8 cellular contexts compared by ENCODE assay signal in genomic region chr19:14149011-14149410, GRCh38. TPM values are rescaled to one million over a fixed set of nuclear protein-coding genes. Genes with fewer than 3 reads are reported as not detected.
A peak's percentile ranks its signal among the peaks of the same experiment; 100 is the strongest.
DNase-seq lines count a peak whose midpoint lies in the region; ATAC-seq, FAIRE-seq and TF ChIP-seq lines count a peak whose summit lies in the region.
"Had no signal": no experiment of that assay in that cellular context is flagged by ENCODE, and none has a peak within 500 bp of the region (broad histone marks: within the 10 kb centered on the region; RNA-seq: fewer than 3 reads in every experiment).

No MANE protein-coding gene starts in this region.

- intact Hi-C loops in HCT116 (cut with micrococcal nuclease) = no loop called here

- POLR2A ChIA-PET in HCT116 (lab: Charles Lee) = no interaction called here

- H3K4me3 Mint-ChIP-seq in stimulated activated naive CD8-positive, alpha-beta T cell treated with anti-CD3 and anti-CD28 coated beads, Interleukin-15, amount 100 ng/mL, for 72 hours = peak overlapping the region; percentile 91 to 93

- peak overlapping the region; percentile 92 to 93 for H3K27ac Mint-ChIP-seq in activated naive CD4-positive, alpha-beta T cell treated with anti-CD3 and anti-CD28 coated beads, Interleukin-2, amount 50 U/mL, for 72 hours
- peak overlapping the region; percentile 99 for H3K27ac Mint-ChIP-seq in stimulated activated naive CD8-positive, alpha-beta T cell treated with anti-CD3 and anti-CD28 coated beads, Interleukin-15, amount 100 ng/mL, for 72 hours

- DNase-seq in HCT116 (ENCODE audit: low read depth, low spot score) (no peak), keratinocyte (ENCODE audit: low read depth, low spot score) (no peak), NCI-H2171 (lab: John Stamatoyannopoulos, UW) (no peak)
- DNase-seq in activated naive CD4-positive, alpha-beta T cell treated with anti-CD3 and anti-CD28 coated beads, Interleukin-2, amount 50 U/mL, for 72 hours (ENCODE audit: low spot score in 2 of 2) = no peak
- no peak for DNase-seq in stimulated activated naive CD8-positive, alpha-beta T cell treated with anti-CD3 and anti-CD28 coated beads, Interleukin-15, amount 100 ng/mL, for 72 hours

- no peaks in the 10 kb centered on the region for H3K9me3 Mint-ChIP-seq in activated naive CD4-positive, alpha-beta T cell treated with anti-CD3 and anti-CD28 coated beads, Interleukin-2, amount 50 U/mL, for 72 hours
- H3K9me3 Mint-ChIP-seq in stimulated activated naive CD8-positive, alpha-beta T cell treated with anti-CD3 and anti-CD28 coated beads, Interleukin-15, amount 100 ng/mL, for 72 hours = no peaks in the 10 kb centered on the region

- TF ChIP-seq CTCF in HCT116 (IDR thresholded peaks at IDR 0.05 in 2 of 3, conservative IDR thresholded peaks at IDR 0.05 in 1 of 3; ENCODE audit: borderline replicate concordance in 1 of 3, insufficient read depth in 1 of 3, low read depth in 2 of 3, low read length in 2 of 3) = no peak
- TF ChIP-seq CTCF in keratinocyte (optimal IDR thresholded peaks at IDR 0.05 in 1 of 3, IDR thresholded peaks at IDR 0.05 in 1 of 3, conservative IDR thresholded peaks at IDR 0.05 in 1 of 3; ENCODE audit: extremely low read depth in 1 of 3, insufficient read depth in 2 of 3, low read length in 3 of 3) = no peak

- RAD21 ChIA-PET in HCT116 (lab: Charles Lee; ENCODE audit: low non-redundant PET in 1 of 2, low total read pairs in 2 of 2, uncharacterized antibody in 2 of 2, unreplicated experiment in 2 of 2) = no interaction called here

- H3K27me3 ChIP-seq in HCT116 (ENCODE audit: insufficient read depth, low read length) = no peaks in the 10 kb centered on the region
- no peaks in the 10 kb centered on the region for H3K27me3 ChIP-seq in keratinocyte (ENCODE audit: control insufficient read depth, extremely low read depth, insufficient read depth, low read length)

- no peak for TF ChIP-seq RAD21 in HCT116 (IDR thresholded peaks at IDR 0.05; ENCODE audit: low read depth)

- ATAC-seq in HCT116 (no peak), GM18511 (IDR thresholded peaks at IDR 0.05; ENCODE audit: unreplicated experiment) (no peak), GM19023 (IDR thresholded peaks at IDR 0.05; ENCODE audit: unreplicated experiment) (no peak)
- no peak for ATAC-seq in activated naive CD4-positive, alpha-beta T cell treated with anti-CD3 and anti-CD28 coated beads, Interleukin-2, amount 50 U/mL, for 72 hours
- no peak for ATAC-seq in stimulated activated naive CD8-positive, alpha-beta T cell treated with anti-CD3 and anti-CD28 coated beads, Interleukin-15, amount 100 ng/mL, for 72 hours

- no peaks in the 10 kb centered on the region for H3K9me2 ChIP-seq in HCT116 (ENCODE audit: insufficient read depth)

- H3K27me3 Mint-ChIP-seq in stimulated activated naive CD8-positive, alpha-beta T cell treated with anti-CD3 and anti-CD28 coated beads, Interleukin-15, amount 100 ng/mL, for 72 hours = no peaks in the 10 kb centered on the region

- H3K4me1 ChIP-seq in HCT116 (ENCODE audit: control insufficient read depth in 1 of 2, insufficient read depth in 2 of 2, low read length in 2 of 2) = peaks cover 5 to 15% of the 10 kb centered on the region in 2 experiments; a peak in 3 of 4 replicates
- peaks cover 3% of the 10 kb centered on the region for H3K4me1 ChIP-seq in keratinocyte (ENCODE audit: control insufficient read depth, extremely low read depth, insufficient read depth, low read length)

- H3K4me3 ChIP-seq in HCT116 (replicated peaks in 1 of 2; ENCODE audit: low read depth in 1 of 2, low read length in 2 of 2) (no peak overlapping the region), keratinocyte (ENCODE audit: control insufficient read depth in 2 of 3, extremely low read depth in 1 of 3, insufficient read depth in 2 of 3, low read depth in 1 of 3, low read length in 3 of 3) (no peak overlapping the region)

- dilution Hi-C loops in keratinocyte (cut with MboI; ENCODE audit: extremely low pct_ligation_motif_present, low sequenced_read_pairs) = no loop called here

- H3K27ac ChIP-seq in HCT116 (ENCODE audit: low read depth, low read length) = no peak overlapping the region
- no peak overlapping the region for H3K27ac ChIP-seq in keratinocyte (ENCODE audit: control insufficient read depth, insufficient read depth, low read length)

- H3K4me2 ChIP-seq in HCT116 (ENCODE audit: low read length) = peak overlapping the region; percentile 42; the same call in 1 of the 2 replicates
- peak overlapping the region; percentile 54 for H3K4me2 ChIP-seq in keratinocyte (ENCODE audit: control insufficient read depth, extremely low read depth, insufficient read depth, low read depth, low read length)

- no peak overlapping the region for H2AFZ ChIP-seq in HCT116 (ENCODE audit: low read depth, low read length, poor library complexity, severe bottlenecking)
- H2AFZ ChIP-seq in keratinocyte (ENCODE audit: control insufficient read depth, low read length) = peak overlapping the region; percentile 41

- no peaks in the 10 kb centered on the region for H3K36me3 Mint-ChIP-seq in activated naive CD4-positive, alpha-beta T cell treated with anti-CD3 and anti-CD28 coated beads, Interleukin-2, amount 50 U/mL, for 72 hours

- no peak for FAIRE-seq in keratinocyte (lab: Jason Lieb, UNC)
- FAIRE-seq: islet of Langerhans had no signal

- H3K9me3 ChIP-seq in HCT116 (ENCODE audit: control insufficient read depth in 1 of 2, insufficient read depth in 1 of 2, low read depth in 1 of 2, low read length in 2 of 2) (no peaks in the 10 kb centered on the region), keratinocyte (ENCODE audit: control insufficient read depth, low read depth, low read length) (no peaks in the 10 kb centered on the region)

- TF ChIP-seq POLR2A in HCT116 (IDR thresholded peaks at IDR 0.05; ENCODE audit: borderline replicate concordance, extremely low read depth, insufficient read depth, insufficient read length) = no peak

- H3K36me3 ChIP-seq in HCT116 (ENCODE audit: control insufficient read depth in 1 of 2, insufficient read depth in 2 of 2, low read length in 2 of 2) (peaks cover 10 to 19% of the 10 kb centered on the region in 2 experiments), keratinocyte (ENCODE audit: control insufficient read depth in 2 of 2, extremely low read depth in 1 of 2, insufficient read depth in 2 of 2, low read length in 2 of 2) (peaks cover 0 to 2% of the 10 kb centered on the region in 2 experiments)

- no peaks in the 10 kb centered on the region for H4K20me1 ChIP-seq in HCT116 (ENCODE audit: insufficient read depth)
- H4K20me1 ChIP-seq in keratinocyte (ENCODE audit: control insufficient read depth, extremely low read depth, insufficient read depth, low read length) = no peaks in the 10 kb centered on the region

- no peaks in the 10 kb centered on the region for H3K9me1 ChIP-seq in keratinocyte (ENCODE audit: control insufficient read depth, extremely low read depth, insufficient read depth, low read length)

- H3K9ac ChIP-seq in HCT116 (ENCODE audit: low read length) = no peak overlapping the region
- H3K9ac ChIP-seq in keratinocyte (ENCODE audit: control insufficient read depth, extremely low read depth, insufficient read depth, low read length) = no peak overlapping the region

- H3K79me2 ChIP-seq in HCT116 (ENCODE audit: insufficient read depth, low read length) (no peaks in the 10 kb centered on the region), keratinocyte (ENCODE audit: control insufficient read depth, insufficient read depth, low read length) (no peaks in the 10 kb centered on the region)

- BruUV-seq in HCT116 (replicated peaks; lab: Mats Ljungman, UMichigan) = no TSS peak

- CTCF ChIA-PET in HCT116 (lab: Charles Lee) = interaction anchor here (0.8 to 1.9 kb wide), 4 partner anchors 9 to 257 kb away, joined by 4 to 15 read pairs (median 7); partner anchors contain the start of gene ASF1B

- peaks cover 50% of the 10 kb centered on the region for H3K4me1 Mint-ChIP-seq in stimulated activated naive CD8-positive, alpha-beta T cell treated with anti-CD3 and anti-CD28 coated beads, Interleukin-15, amount 100 ng/mL, for 72 hours

RNA-seq across cellular contexts. Expression of gene ASF1B, which starts 12.6 kb away (rescaled TPM):
- 78.1 TPM for total RNA-seq in HCT116 (2021; ENCODE audit: unreplicated experiment)
- polyA plus RNA-seq in HCT116 (2012) = 82.2 and 87.0 TPM in 2 replicates
- total RNA-seq in activated naive CD4-positive, alpha-beta T cell treated with anti-CD3 and anti-CD28 coated beads, Interleukin-2, amount 50 U/mL, for 72 hours = 10 to 100 TPM; 68.3 to 76.1 TPM
- 2.1 to 13.1 TPM (median 7.8 TPM) in 3 replicates for polyA plus RNA-seq in keratinocyte
- not detected for polyA plus RNA-seq in keratinocyte (2011; ENCODE audit: low read depth)
- 3.8 and 3.9 TPM in 2 replicates for polyA plus RNA-seq in keratinocyte (2011; cell fraction: cytosol; rRNA removed)
- 1.7 and 1.9 TPM in 2 replicates for polyA plus RNA-seq in keratinocyte (2011; cell fraction: nucleus; rRNA removed)
- 0.24 and 11.8 TPM in 2 replicates for polyA plus RNA-seq in keratinocyte (2012; ENCODE audit: low replicate concordance)
- polyA minus RNA-seq in keratinocyte = 1.8 to 10.6 TPM (median 8.2 TPM) in 3 replicates
- polyA minus RNA-seq in keratinocyte (2011; cell fraction: cytosol; rRNA and poly(A)+ RNA removed) = 3.1 TPM
- polyA minus RNA-seq in keratinocyte (2011; cell fraction: nucleus; rRNA and poly(A)+ RNA removed) = 1.7 and 2.0 TPM in 2 replicates

RNA-seq across cellular contexts. Expression of gene PRKACA, which starts 31.4 kb away (rescaled TPM):
- total RNA-seq in HCT116 (2021; ENCODE audit: unreplicated experiment) = 95.7 TPM
- polyA plus RNA-seq in HCT116 (2012) = 64.0 and 66.0 TPM in 2 replicates
- 10 to 100 TPM; 66.3 to 84.5 TPM for total RNA-seq in activated naive CD4-positive, alpha-beta T cell treated with anti-CD3 and anti-CD28 coated beads, Interleukin-2, amount 50 U/mL, for 72 hours
- polyA plus RNA-seq in keratinocyte = 10.1 to 57.2 TPM (median 13.7 TPM) in 3 replicates
- polyA plus RNA-seq in keratinocyte (2011; ENCODE audit: low read depth) = 9.4 TPM
- polyA plus RNA-seq in keratinocyte (2011; cell fraction: cytosol; rRNA removed) = 30.5 and 39.1 TPM in 2 replicates
- polyA plus RNA-seq in keratinocyte (2011; cell fraction: nucleus; rRNA removed) = 22.1 and 26.0 TPM in 2 replicates
- 26.5 and 53.2 TPM in 2 replicates for polyA plus RNA-seq in keratinocyte (2012; ENCODE audit: low replicate concordance)
- polyA minus RNA-seq in keratinocyte = 23.2 to 80.7 TPM (median 31.9 TPM) in 3 replicates
- polyA minus RNA-seq in keratinocyte (2011; cell fraction: cytosol; rRNA and poly(A)+ RNA removed) = 20.9 TPM
- polyA minus RNA-seq in keratinocyte (2011; cell fraction: nucleus; rRNA and poly(A)+ RNA removed) = 7.9 and 12.6 TPM in 2 replicates

RNA-seq across cellular contexts. Expression of gene ADGRL1, which starts 57.0 kb away (rescaled TPM):
- total RNA-seq in HCT116 (2021; ENCODE audit: unreplicated experiment) = 88.6 TPM
- 47.2 and 54.8 TPM in 2 replicates for polyA plus RNA-seq in HCT116 (2012)
- 10 to 100 TPM in 1 of 2 donors, 1 to 10 TPM in 1; 9.2 to 25.7 TPM for total RNA-seq in activated naive CD4-positive, alpha-beta T cell treated with anti-CD3 and anti-CD28 coated beads, Interleukin-2, amount 50 U/mL, for 72 hours
- polyA plus RNA-seq in keratinocyte = 3.2 to 6.8 TPM (median 4.6 TPM) in 3 replicates
- 12.7 TPM for polyA plus RNA-seq in keratinocyte (2011; ENCODE audit: low read depth)
- 2.7 and 5.9 TPM in 2 replicates for polyA plus RNA-seq in keratinocyte (2011; cell fraction: cytosol; rRNA removed)
- 15.4 and 24.4 TPM in 2 replicates for polyA plus RNA-seq in keratinocyte (2011; cell fraction: nucleus; rRNA removed)
- 6.8 and 14.0 TPM in 2 replicates for polyA plus RNA-seq in keratinocyte (2012; ENCODE audit: low replicate concordance)
- 11.9 to 24.3 TPM (median 15.4 TPM) in 3 replicates for polyA minus RNA-seq in keratinocyte
- polyA minus RNA-seq in keratinocyte (2011; cell fraction: cytosol; rRNA and poly(A)+ RNA removed) = 20.5 TPM
- polyA minus RNA-seq in keratinocyte (2011; cell fraction: nucleus; rRNA and poly(A)+ RNA removed) = 16.5 and 29.4 TPM in 2 replicates

RNA-seq across cellular contexts. Expression of gene SAMD1, which starts 58.5 kb away (rescaled TPM):
- 62.9 TPM for total RNA-seq in HCT116 (2021; ENCODE audit: unreplicated experiment)
- polyA plus RNA-seq in HCT116 (2012) = 36.9 and 39.2 TPM in 2 replicates
- 100 to 1,000 TPM in 1 of 2 donors, 10 to 100 TPM in 1; 39.7 to 101 TPM for total RNA-seq in activated naive CD4-positive, alpha-beta T cell treated with anti-CD3 and anti-CD28 coated beads, Interleukin-2, amount 50 U/mL, for 72 hours
- polyA plus RNA-seq in keratinocyte = 5.3 to 11.3 TPM (median 7.3 TPM) in 3 replicates
- 6.5 TPM for polyA plus RNA-seq in keratinocyte (2011; ENCODE audit: low read depth)
- 5.3 and 11.3 TPM in 2 replicates for polyA plus RNA-seq in keratinocyte (2011; cell fraction: cytosol; rRNA removed)
- 14.1 and 16.5 TPM in 2 replicates for polyA plus RNA-seq in keratinocyte (2011; cell fraction: nucleus; rRNA removed)
- 13.6 and 19.5 TPM in 2 replicates for polyA plus RNA-seq in keratinocyte (2012; ENCODE audit: low replicate concordance)
- polyA minus RNA-seq in keratinocyte = 4.1 to 14.1 TPM (median 5.3 TPM) in 3 replicates
- 15.9 TPM for polyA minus RNA-seq in keratinocyte (2011; cell fraction: cytosol; rRNA and poly(A)+ RNA removed)
- polyA minus RNA-seq in keratinocyte (2011; cell fraction: nucleus; rRNA and poly(A)+ RNA removed) = 5.1 and 5.6 TPM in 2 replicates
